Comparison of ENCODE assay signal across 22 cellular contexts in the genomic region with DNA sequence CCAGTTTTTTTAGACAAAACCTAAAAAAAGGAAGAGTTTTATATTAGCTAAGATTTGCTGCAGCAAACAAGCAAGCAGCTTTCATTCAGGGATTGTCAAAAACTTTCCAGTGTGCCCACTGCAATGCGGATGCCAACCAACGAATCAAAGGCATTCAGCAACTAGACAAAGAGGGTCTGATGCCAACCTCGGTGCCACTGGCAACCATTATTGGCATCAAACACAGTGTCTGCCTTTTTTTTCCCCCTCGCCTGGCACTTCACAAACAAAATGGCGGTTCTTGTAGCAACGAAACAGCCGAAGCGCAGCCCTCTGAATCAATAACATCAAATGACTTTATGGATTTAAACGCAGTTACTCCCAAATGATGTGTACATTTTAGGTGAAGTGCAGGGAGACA. TPM values are rescaled to one million over a fixed set of nuclear protein-coding genes. Genes with fewer than 3 reads are reported as not detected.
A peak's percentile ranks its signal among the peaks of the same experiment; 100 is the strongest.
DNase-seq lines count a peak whose midpoint lies in the region; ATAC-seq, FAIRE-seq and TF ChIP-seq lines count a peak whose summit lies in the region.
"Had no signal": no experiment of that assay in that cellular context is flagged by ENCODE, and none has a peak within 500 bp of the region (broad histone marks: within the 10 kb centered on the region; RNA-seq: fewer than 3 reads in every experiment).

No MANE protein-coding gene starts in this region.

- BruUV-seq in MCF 10A (replicated peaks; lab: Mats Ljungman, UMichigan) = no TSS peak
- BruUV-seq in mammary epithelial cell (replicated peaks; lab: Mats Ljungman, UMichigan) = no TSS peak

- TF ChIP-seq CTCF in breast epithelium (IDR thresholded peaks at IDR 0.05) = no peak
- TF ChIP-seq CTCF in MCF 10A (IDR thresholded peaks at IDR 0.05; ENCODE audit: unreplicated experiment) = no peak
- no peak for TF ChIP-seq CTCF in mammary epithelial cell (conservative IDR thresholded peaks at IDR 0.05 in 1 of 2, IDR thresholded peaks at IDR 0.05 in 1 of 2; ENCODE audit: extremely low read depth in 1 of 2, insufficient read depth in 1 of 2, low read depth in 1 of 2, low read length in 2 of 2)

- no peak for TF ChIP-seq POLR2A in breast epithelium (IDR thresholded peaks at IDR 0.05)

- no peak for ATAC-seq in HG03432 (IDR thresholded peaks at IDR 0.05; ENCODE audit: unreplicated experiment)
- no peak for ATAC-seq in HG03025 (IDR thresholded peaks at IDR 0.05; ENCODE audit: low FRiP score, unreplicated experiment)
- ATAC-seq: activated CD4-positive, alpha-beta T cell treated with anti-CD3 and anti-CD28 coated beads for 36 hours; activated naive CD4-positive, alpha-beta T cell treated with anti-CD3 and anti-CD28 coated beads, Interleukin-2, amount 50 U/mL, for 72 hours; natural killer cell had no signal

- no peak overlapping the region for H2AFZ ChIP-seq in mammary epithelial cell (ENCODE audit: low read depth, low read length)

- FAIRE-seq in GM19239 (lab: Jason Lieb, UNC) = no peak
- FAIRE-seq: A204.1, GM18507 had no signal

- H3K4me2 ChIP-seq in mammary epithelial cell (ENCODE audit: insufficient read depth, low read depth, low read length) = peak overlapping the region; percentile 96

- peaks cover 45% of the 10 kb centered on the region for H3K4me1 Mint-ChIP-seq in MCF 10A (ENCODE audit: insufficient read depth, unreplicated experiment)
- H3K4me1 Mint-ChIP-seq: activated CD4-positive, alpha-beta T cell treated with anti-CD3 and anti-CD28 coated beads for 36 hours; memory B cell; natural killer cell had no signal

- H3K27ac ChIP-seq in breast epithelium (peak overlapping the region; percentile 20 to 55), mammary epithelial cell (ENCODE audit: insufficient read depth, low read depth, low read length) (peak overlapping the region; percentile 95), skeletal muscle tissue (ENCODE audit: low read depth, low read length) (peak overlapping the region; percentile 21)
- H3K27ac ChIP-seq: brain microvascular endothelial cell, SJCRH30 had no signal

- WGBS in mammary epithelial cell (ENCODE audit: low coverage, missing lambda C conversion rate) = 7% methylated on average over 9 of the region's 9 CpGs

- POLR2A ChIA-PET in MCF 10A (lab: Yijun Ruan, JAX) = interaction anchor here (3.3 kb wide), 1 partner anchor 26 kb away, joined by 14 read pairs; no protein-coding TSS in a partner anchor

- no peak overlapping the region for H3K27ac Mint-ChIP-seq in MCF 10A (ENCODE audit: low read depth, unreplicated experiment)
- H3K27ac Mint-ChIP-seq: activated CD4-positive, alpha-beta T cell treated with anti-CD3 and anti-CD28 coated beads for 36 hours; memory B cell; natural killer cell; progenitor cell of endocrine pancreas had no signal

- no peak overlapping the region for H3K4me3 Mint-ChIP-seq in MCF 10A (ENCODE audit: unreplicated experiment)
- H3K4me3 Mint-ChIP-seq: activated CD4-positive, alpha-beta T cell treated with anti-CD3 and anti-CD28 coated beads for 36 hours; memory B cell; natural killer cell had no signal

- H3K36me3 ChIP-seq in breast epithelium = no peaks in the 10 kb centered on the region
- no peaks in the 10 kb centered on the region for H3K36me3 ChIP-seq in mammary epithelial cell (ENCODE audit: insufficient read depth, low read length)
- H3K36me3 ChIP-seq in skeletal muscle tissue (ENCODE audit: control insufficient read depth in 3 of 3, insufficient read depth in 3 of 3, low read length in 3 of 3) = peaks cover 0 to 6% (median 3%) of the 10 kb centered on the region in 3 donors

- H3K9me3 ChIP-seq in breast epithelium (no peaks in the 10 kb centered on the region), mammary epithelial cell (replicated peaks; ENCODE audit: insufficient read depth, low read length) (no peaks in the 10 kb centered on the region), skeletal muscle tissue (ENCODE audit: control insufficient read depth in 3 of 3, low read length in 3 of 3) (no peaks in the 10 kb centered on the region)
- H3K9me3 ChIP-seq: MG63, SJCRH30 had no signal

- H3K9me3 Mint-ChIP-seq in MCF 10A (ENCODE audit: unreplicated experiment) = no peaks in the 10 kb centered on the region
- H3K9me3 Mint-ChIP-seq: activated naive CD4-positive, alpha-beta T cell treated with anti-CD3 and anti-CD28 coated beads, Interleukin-2, amount 50 U/mL, for 72 hours; memory B cell had no signal

- H3K27me3 ChIP-seq in breast epithelium (no peaks in the 10 kb centered on the region), mammary epithelial cell (ENCODE audit: insufficient read depth, low read length) (no peaks in the 10 kb centered on the region), skeletal muscle tissue (ENCODE audit: control insufficient read depth in 3 of 3, insufficient read depth in 3 of 3, low read length in 3 of 3) (no peaks in the 10 kb centered on the region)
- H3K27me3 ChIP-seq: brain microvascular endothelial cell, MG63, SJCRH30 had no signal

- peaks cover 96% of the 10 kb centered on the region for H3K79me2 ChIP-seq in mammary epithelial cell (ENCODE audit: insufficient read depth, low read length)

- no peaks in the 10 kb centered on the region for H3K27me3 Mint-ChIP-seq in MCF 10A (ENCODE audit: insufficient read depth, unreplicated experiment)

- no peaks in the 10 kb centered on the region for H4K20me1 ChIP-seq in mammary epithelial cell (ENCODE audit: insufficient read depth, low read length)

- CTCF ChIA-PET in MCF 10A (lab: Yijun Ruan, JAX) = no interaction called here
- CTCF ChIA-PET in mammary epithelial cell (lab: Charles Lee; ENCODE audit: low non-redundant PET) = no interaction called here

- in situ Hi-C loops in mammary epithelial cell (cut with MboI; ENCODE audit: low sequenced_read_pairs in 2 of 2) = loop anchor here in 1 of 2 donors (10.0 kb wide), 1 partner anchor 99 kb away; no protein-coding TSS in a partner anchor

- H3K4me1 ChIP-seq in breast epithelium (peaks cover 0 to 8% of the 10 kb centered on the region in 2 donors), mammary epithelial cell (ENCODE audit: insufficient read depth, low read length) (peaks cover 82% of the 10 kb centered on the region), skeletal muscle tissue (ENCODE audit: control insufficient read depth in 3 of 3, insufficient read depth in 3 of 3, low read length in 3 of 3) (peaks cover 50 to 64% (median 56%) of the 10 kb centered on the region in 3 donors)
- H3K4me1 ChIP-seq: SJCRH30 had no signal

- DNase-seq in breast epithelium (ENCODE audit: low spot score in 2 of 2) = no peak
- DNase-seq in MCF 10A (ENCODE audit: unreplicated experiment) = no peak
- DNase-seq in mammary epithelial cell = no peak
- peak; percentile 92 for DNase-seq in midbrain (lab: John Stamatoyannopoulos, UW)
- no peak for DNase-seq in GM19239 (ENCODE audit: insufficient read length, low spot score)
- DNase-seq: activated CD4-positive, alpha-beta T cell treated with anti-CD3 and anti-CD28 coated beads for 36 hours; brain microvascular endothelial cell; COR-L47; MG63; natural killer cell; NCI-H2227 treated with DMSO at 0.1 percent for 48 hours; SJCRH30; T-helper 1 cell had no signal

- H3K36me3 Mint-ChIP-seq in MCF 10A (ENCODE audit: insufficient read depth, unreplicated experiment) = peaks cover 52% of the 10 kb centered on the region
- H3K36me3 Mint-ChIP-seq: activated naive CD4-positive, alpha-beta T cell treated with anti-CD3 and anti-CD28 coated beads, Interleukin-2, amount 50 U/mL, for 72 hours; memory B cell; natural killer cell had no signal

- H3K9ac ChIP-seq in mammary epithelial cell (ENCODE audit: insufficient read depth, low read length) = peak overlapping the region; percentile 73
- peak overlapping the region in 1 of 3 donors; percentile 3 for H3K9ac ChIP-seq in skeletal muscle tissue (ENCODE audit: low read depth in 1 of 3, low read length in 3 of 3)

- dilution Hi-C loops in mammary epithelial cell (cut with HindIII; ENCODE audit: low sequenced_read_pairs) = loop anchor here (25.0 kb wide), 1 partner anchor 91 kb away; no protein-coding TSS in a partner anchor

- H3K4me3 ChIP-seq in breast epithelium (peak overlapping the region in 1 of 3 donors; percentile 36), mammary epithelial cell (replicated peaks in 1 of 3; ENCODE audit: insufficient read depth in 1 of 3, low read depth in 2 of 3, low read length in 3 of 3) (peak overlapping the region; percentile 28 to 40 (median 29)), skeletal muscle tissue (ENCODE audit: low read length in 3 of 3) (peak overlapping the region in 1 of 3 donors; percentile 29)
- H3K4me3 ChIP-seq: MG63, SJCRH30 had no signal

- intact Hi-C loops in breast epithelium (cut with DNase I; ENCODE audit: low total_unique reads) = no loop called here
- intact Hi-C loops in MCF 10A (cut with micrococcal nuclease) = no loop called here
- intact Hi-C loops in mammary epithelial cell (cut with micrococcal nuclease) = no loop called here

RNA-seq across cellular contexts. Expression of a gene that starts 10.4 kb away (rescaled TPM):
- 100 to 1,000 TPM in 2 of 3 donors, 10 to 100 TPM in 1; 95.2 to 237 (median 105) TPM for total RNA-seq in breast epithelium
- 52.2 and 70.8 TPM in 2 replicates for total RNA-seq in MCF 10A (2022)
- 10 to 100 TPM; 64.3 to 96.9 TPM for total RNA-seq in mammary epithelial cell
- polyA plus RNA-seq in mammary epithelial cell = 37.4 TPM
- polyA minus RNA-seq in mammary epithelial cell = 360 TPM
- 95.0 TPM for total RNA-seq in skeletal muscle tissue
- total RNA-seq: activated CD4-positive, alpha-beta T cell treated with anti-CD3 and anti-CD28 coated beads for 36 hours; activated CD8-positive, alpha-beta memory T cell treated with anti-CD3 and anti-CD28 coated beads for 36 hours; activated naive CD4-positive, alpha-beta T cell treated with anti-CD3 and anti-CD28 coated beads, Interleukin-2, amount 50 U/mL, for 72 hours had no signal

Comparison
In these comparisons a context has a peak if more than half of its experiments do, and no peak if none do; other contexts are left out.
1. H3K27ac ChIP-seq: peak in every context shown above with its lines; median percentile 95 in mammary epithelial cell; 38 in breast epithelium; 21 in skeletal muscle tissue.